ENCODE assay signal across 8 cellular contexts in genomic region chr19:48397636-48398328, GRCh38. TPM values are rescaled to one million over a fixed set of nuclear protein-coding genes. Genes with fewer than 3 reads are reported as not detected.
A peak's percentile ranks its signal among the peaks of the same experiment; 100 is the strongest.
DNase-seq lines count a peak whose midpoint lies in the region; ATAC-seq and TF ChIP-seq lines count a peak whose summit lies in the region.

No MANE protein-coding gene starts in this region.

- no peaks in the 10 kb centered on the region for H3K9me2 ChIP-seq in PC-3 (replicated peaks; ENCODE audit: low read length)

- H3K36me3 ChIP-seq in PC-3 (ENCODE audit: low read depth, low read length) (no peaks in the 10 kb centered on the region), esophagus (ENCODE audit: control insufficient read depth in 2 of 2, insufficient read depth in 2 of 2, low read length in 1 of 2) (no peaks in the 10 kb centered on the region), sigmoid colon (no peaks in the 10 kb centered on the region), uterus (no peaks in the 10 kb centered on the region)

- no TSS peak for BruUV-seq in PC-3 (replicated peaks; lab: Mats Ljungman, UMichigan)

- DNase-seq in PC-3 (no peak), sigmoid colon (no peak), NCI-H187 (lab: John Stamatoyannopoulos, UW) (no peak), uterus (no peak), NCI-H128 (lab: John Stamatoyannopoulos, UW; ENCODE audit: unreplicated experiment) (no peak)

- H3K4me1 ChIP-seq in PC-3 (ENCODE audit: insufficient read depth, low read length) = peaks cover 9% of the 10 kb centered on the region
- H3K4me1 ChIP-seq in esophagus (ENCODE audit: control insufficient read depth in 2 of 2, insufficient read depth in 2 of 2, low read length in 1 of 2) = peaks cover 3 to 18% of the 10 kb centered on the region in 2 donors
- H3K4me1 ChIP-seq in sigmoid colon = peaks cover 0 to 31% (median 26%) of the 10 kb centered on the region in 4 donors
- H3K4me1 ChIP-seq in uterus = peaks cover 0 to 7% of the 10 kb centered on the region in 2 donors

- H3K27ac ChIP-seq in PC-3 (ENCODE audit: low read length) (no peak overlapping the region), esophagus (ENCODE audit: low read depth in 2 of 2, low read length in 1 of 2) (peak overlapping the region in 1 of 2 donors; percentile 22), sigmoid colon (no peak overlapping the region), uterus (no peak overlapping the region)

- no peak for TF ChIP-seq EP300 in sigmoid colon (IDR thresholded peaks at IDR 0.05)

- no peaks in the 10 kb centered on the region for H3K79me2 ChIP-seq in PC-3 (ENCODE audit: low read length)

- H3F3A ChIP-seq in PC-3 (ENCODE audit: low read length, unreplicated experiment) = no peaks in the 10 kb centered on the region

- intact Hi-C loops in PC-3 (cut with micrococcal nuclease) = no loop called here
- intact Hi-C loops in sigmoid colon (cut with DNase I) = no loop called here
- intact Hi-C loops in uterus (cut with DNase I; ENCODE audit: low total_unique reads) = loop anchor here (10.0 kb wide), 1 partner anchor 47 kb away; the partner anchor contains the start of gene GRWD1

- ATAC-seq in PC-3 = no peak
- ATAC-seq in GM19023 (IDR thresholded peaks at IDR 0.05; ENCODE audit: unreplicated experiment) = no peak

- peak overlapping the region; percentile 67 for H2AFZ ChIP-seq in PC-3 (ENCODE audit: low read length)

- H3K9me3 ChIP-seq in PC-3 (ENCODE audit: low read length) (no peaks in the 10 kb centered on the region), esophagus (ENCODE audit: control insufficient read depth in 2 of 2, insufficient read depth in 1 of 2, low read depth in 1 of 2, low read length in 1 of 2) (no peaks in the 10 kb centered on the region), sigmoid colon (no peaks in the 10 kb centered on the region), uterus (no peaks in the 10 kb centered on the region)

- 23 to 27% methylated on average over 24 of the region's 24 CpGs for WGBS in esophagus, 2 donors
- WGBS in sigmoid colon, 2 donors = 16 to 20% methylated on average over 24 of the region's 24 CpGs

- H3K27me3 ChIP-seq in PC-3 (ENCODE audit: low read length) = no peaks in the 10 kb centered on the region; the same call in 1 of the 2 replicates
- peaks cover 0 to 17% of the 10 kb centered on the region in 2 donors for H3K27me3 ChIP-seq in esophagus (ENCODE audit: control insufficient read depth in 1 of 2, insufficient read depth in 2 of 2, low read length in 2 of 2)
- peaks cover 45 to 64% (median 58%) of the 10 kb centered on the region in 3 donors for H3K27me3 ChIP-seq in sigmoid colon
- H3K27me3 ChIP-seq in uterus = peaks cover 25 to 44% of the 10 kb centered on the region in 2 donors

- H3K9ac ChIP-seq in PC-3 (ENCODE audit: low read length) = peak overlapping the region; percentile 63

- POLR2A ChIA-PET in PC-3 (lab: Charles Lee; ENCODE audit: unreplicated experiment) = no interaction called here

- H3K4me3 ChIP-seq in GM12875 (ENCODE audit: low read depth, low read length) (peak overlapping the region; percentile 41), PC-3 (ENCODE audit: low read length) (peak overlapping the region; percentile 64), esophagus (ENCODE audit: low read depth in 1 of 2, low read length in 2 of 2) (peak overlapping the region; percentile 44 to 52), sigmoid colon (peak overlapping the region in 3 of 4 donors; percentile 26 to 46 (median 36)), uterus (peak overlapping the region in 1 of 2 donors; percentile 11)

- H3K4me2 ChIP-seq in PC-3 (ENCODE audit: low read length) = peak overlapping the region; percentile 81

- TF ChIP-seq CTCF in GM12875 (IDR thresholded peaks at IDR 0.05; ENCODE audit: borderline replicate concordance, insufficient read depth, low read depth, low read length) (no peak), PC-3 (conservative IDR thresholded peaks at IDR 0.05; ENCODE audit: low read depth, low read length) (no peak), sigmoid colon (IDR thresholded peaks at IDR 0.05) (no peak), uterus (IDR thresholded peaks at IDR 0.05) (no peak)

- TF ChIP-seq POLR2A in sigmoid colon (IDR thresholded peaks at IDR 0.05) = no peak
- TF ChIP-seq POLR2A in uterus (IDR thresholded peaks at IDR 0.05) = no peak

- no peaks in the 10 kb centered on the region for H4K20me1 ChIP-seq in PC-3 (ENCODE audit: low read length)

- CTCF ChIA-PET in PC-3 (lab: Charles Lee) = no interaction called here

RNA-seq across cellular contexts. Expression of gene GRIN2D, which starts 4.3 kb away (rescaled TPM):
- 0.51 and 1.0 TPM in 2 replicates for total RNA-seq in PC-3 (2014; rRNA removed)
- polyA plus RNA-seq in esophagus = under 1 TPM; 0.06 to 0.08 TPM
- under 1 TPM in 3 of 4 donors, not detected in 1; under 0.01 to 0.36 (median 0.16) TPM for total RNA-seq in sigmoid colon
- polyA plus RNA-seq in sigmoid colon = under 1 TPM in 1 of 3 donors, not detected in 2; 0.26 TPM
- 1 to 10 TPM in 1 of 4 donors, under 1 TPM in 2, not detected in 1; under 0.01 to 2.4 (median 0.21) TPM for total RNA-seq in uterus

RNA-seq across cellular contexts. Expression of gene KDELR1, which starts 6.4 kb away (rescaled TPM):
- 90.2 and 101 TPM in 2 replicates for total RNA-seq in PC-3 (2014; rRNA removed)
- 10 to 100 TPM; 62.7 to 70.2 TPM for polyA plus RNA-seq in esophagus
- 100 to 1,000 TPM in 1 of 4 donors, 10 to 100 TPM in 3; 61.5 to 109 (median 71.1) TPM for total RNA-seq in sigmoid colon
- 100 to 1,000 TPM in 1 of 3 donors, 10 to 100 TPM in 2; 74.7 to 195 (median 87.7) TPM for polyA plus RNA-seq in sigmoid colon
- 100 to 1,000 TPM in 2 of 4 donors, 10 to 100 TPM in 2; 58.5 to 137 (median 89.3) TPM for total RNA-seq in uterus

RNA-seq across cellular contexts. Expression of gene SYNGR4, which starts 33.6 kb away (rescaled TPM):
- not detected in 2 replicates for total RNA-seq in PC-3 (2014; rRNA removed)
- not detected for polyA plus RNA-seq in esophagus
- not detected for total RNA-seq in sigmoid colon
- polyA plus RNA-seq in sigmoid colon = under 1 TPM in 1 of 3 donors, not detected in 2; 0.25 TPM
- total RNA-seq in uterus = not detected

RNA-seq across cellular contexts. Expression of gene TMEM143, which starts 34.0 kb away (rescaled TPM):
- total RNA-seq in PC-3 (2014; rRNA removed) = 1.3 and 7.1 TPM in 2 replicates
- 1 to 10 TPM; 4.0 to 9.1 TPM for polyA plus RNA-seq in esophagus
- total RNA-seq in sigmoid colon = 1 to 10 TPM; 5.4 to 8.9 (median 6.8) TPM
- 1 to 10 TPM; 4.2 to 8.7 (median 5.4) TPM for polyA plus RNA-seq in sigmoid colon
- 1 to 10 TPM in 3 of 4 donors, under 1 TPM in 1; 0.88 to 6.7 (median 5.8) TPM for total RNA-seq in uterus

RNA-seq across cellular contexts. Expression of gene GRWD1, which starts 48.0 kb away (rescaled TPM):
- 33.2 and 46.7 TPM in 2 replicates for total RNA-seq in PC-3 (2014; rRNA removed)
- 10 to 100 TPM in 1 of 2 donors, 1 to 10 TPM in 1; 6.2 to 18.1 TPM for polyA plus RNA-seq in esophagus
- 10 to 100 TPM; 12.5 to 25.5 (median 17.6) TPM for total RNA-seq in sigmoid colon
- 10 to 100 TPM in 1 of 3 donors, 1 to 10 TPM in 2; 7.8 to 21.5 (median 9.9) TPM for polyA plus RNA-seq in sigmoid colon
- 10 to 100 TPM in 2 of 4 donors, 1 to 10 TPM in 2; 7.7 to 33.8 (median 21.3) TPM for total RNA-seq in uterus
